ENCODE assay signal across 16 cellular contexts in the genomic region with DNA sequence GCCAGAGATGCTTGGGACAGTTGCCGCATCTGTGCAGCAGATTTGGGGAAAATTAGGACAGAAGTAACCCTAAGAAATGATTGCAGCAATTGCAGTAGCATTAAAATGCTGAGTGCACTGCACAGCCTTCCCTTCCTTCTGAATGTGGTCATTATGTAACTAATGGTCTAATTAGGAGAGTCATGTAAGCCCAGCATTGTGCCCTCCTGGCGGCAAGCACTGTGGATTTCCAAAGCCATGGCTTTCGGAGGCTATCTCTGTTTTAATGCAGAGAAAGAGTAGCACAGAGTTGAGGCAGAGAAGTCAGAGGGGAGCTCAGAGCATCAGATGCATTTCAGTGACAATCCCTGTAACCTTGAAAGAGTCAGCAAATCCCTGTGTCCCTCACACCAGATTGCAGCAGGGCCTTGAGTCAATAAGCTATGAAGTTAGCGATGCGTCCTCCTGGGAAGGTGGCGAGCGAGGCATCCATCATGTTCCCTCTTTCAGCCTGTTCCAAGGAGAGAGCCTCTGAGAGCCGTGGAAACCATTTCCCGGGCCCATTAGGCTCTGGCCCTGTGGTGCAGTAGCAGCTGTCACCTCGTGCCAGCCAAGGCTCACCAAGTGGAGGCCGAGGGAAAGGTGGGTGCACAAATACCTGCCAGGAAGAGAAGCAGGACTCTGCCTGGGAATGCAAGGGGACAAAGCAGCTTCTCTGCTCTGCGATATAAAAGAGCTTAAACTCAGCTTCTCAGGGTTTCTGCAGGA.
DNase-seq lines count a peak whose midpoint lies in the region; FAIRE-seq and TF ChIP-seq lines count a peak whose summit lies in the region.
"Had no signal": no experiment of that assay in that cellular context is flagged by ENCODE, and none has a peak within 500 bp of the region (broad histone marks: within the 10 kb centered on the region; RNA-seq: fewer than 3 reads in every experiment).

No MANE protein-coding gene starts in this region.

- no peak overlapping the region for H2BK15ac ChIP-seq in H1 (ENCODE audit: low read length)

- no peaks in the 10 kb centered on the region for H3F3A ChIP-seq in Loucy (ENCODE audit: low read depth)

- no peak for TF ChIP-seq RAD21 in H1 (IDR thresholded peaks at IDR 0.05 in 1 of 2, conservative IDR thresholded peaks at IDR 0.05 in 1 of 2; ENCODE audit: low read depth in 2 of 2, low read length in 2 of 2)

- no peak for TF ChIP-seq EP300 in H1 (IDR thresholded peaks at IDR 0.05; ENCODE audit: borderline replicate concordance in 1 of 2, low read depth in 2 of 2, low read length in 2 of 2)

- H2BK12ac ChIP-seq in H1 (ENCODE audit: low read depth, low read length): no peak overlapping the region

- no peak overlapping the region for H4K8ac ChIP-seq in H1 (ENCODE audit: extremely low read depth, insufficient read depth, low read length)

- H3K4me3 ChIP-seq in Loucy (ENCODE audit: low read length, poor library complexity, severe bottlenecking) (no peak overlapping the region), H1 (ENCODE audit: extremely low read depth in 1 of 4, insufficient read depth in 2 of 4, low read depth in 3 of 4, low read length in 4 of 4) (no peak overlapping the region), MG63 (no peak overlapping the region)

- no peak overlapping the region for H2BK5ac ChIP-seq in H1 (ENCODE audit: low read depth, low read length)

- H3K79me1 ChIP-seq in H1 (ENCODE audit: low read depth, low read length): no peaks in the 10 kb centered on the region

- no peaks in the 10 kb centered on the region for H3K23me2 ChIP-seq in H1 (ENCODE audit: low read depth, low read length)

- TF ChIP-seq CTCF in Loucy (conservative IDR thresholded peaks at IDR 0.05; ENCODE audit: low read length) (no peak), H1 (IDR thresholded peaks at IDR 0.05; ENCODE audit: control extremely low read depth in 1 of 3, insufficient read depth in 1 of 3, low read depth in 1 of 3, low read length in 3 of 3) (no peak)

- peak in 8 of 14 donors; percentile 8 to 50 (median 20) for DNase-seq in C1 segment of cervical spinal cord (lab: John Stamatoyannopoulos, UW)
- no peak for DNase-seq in H1 (ENCODE audit: low read depth in 1 of 2, low spot score in 2 of 2)
- peak; percentile 10 for DNase-seq in midbrain (lab: John Stamatoyannopoulos, UW)
- no peak for DNase-seq in NCI-H2107 (lab: John Stamatoyannopoulos, UW)
- no peak for DNase-seq in SIG-M5 (lab: John Stamatoyannopoulos, UW)
- DNase-seq in MG63: no peak
- DNase-seq: Caco-2; CD4-positive, CD25-positive, alpha-beta regulatory T cell; DMS153; EL; H7; Kasumi-1; NCI-H2029 treated with DMSO at 0.1 percent for 48 hours; NCI-H226; NCI-H774 had no signal

- no peak overlapping the region for H2BK20ac ChIP-seq in H1 (ENCODE audit: low read length)

- H3K4ac ChIP-seq in H1 (replicated peaks; ENCODE audit: insufficient read length, low read depth, low read length): no peak overlapping the region

- no peaks in the 10 kb centered on the region for H4K20me1 ChIP-seq in Loucy (ENCODE audit: insufficient read depth, low read length, poor library complexity, severe bottlenecking)
- no peaks in the 10 kb centered on the region for H4K20me1 ChIP-seq in H1 (replicated peaks in 1 of 2; ENCODE audit: control insufficient read depth in 1 of 2, insufficient read depth in 2 of 2, low read length in 2 of 2)

- no peak overlapping the region for H4K91ac ChIP-seq in H1 (replicated peaks; ENCODE audit: insufficient read length, low read length)

- peak overlapping the region; percentile 9; the same call in 1 of the 2 replicates for H2AFZ ChIP-seq in Loucy (ENCODE audit: low read length)
- H2AFZ ChIP-seq in H1 (ENCODE audit: low read length): peak overlapping the region; percentile 65; the same call in 1 of the 2 replicates

- no peak overlapping the region for H3K18ac ChIP-seq in H1 (ENCODE audit: extremely low read depth, low read length)

- H3K4me2 ChIP-seq in Loucy (ENCODE audit: low read depth, low read length, poor library complexity, severe bottlenecking) (no peak overlapping the region), H1 (ENCODE audit: insufficient read depth in 1 of 2, low read depth in 2 of 2, low read length in 2 of 2) (no peak overlapping the region)

- 91% methylated on average over 12 of the region's 12 CpGs; no CpG with 5 or more reads in 1 of the 2 experiments for WGBS in H1 (ENCODE audit: extremely low coverage in 1 of 2, insufficient coverage in 1 of 2, insufficient read length in 1 of 2, insufficient replicate concordance in 2 of 2, low coverage in 1 of 2, low lambda C conversion rate in 2 of 2, missing lambda C conversion rate in 1 of 2), 2 experiments

- H3K4me1 ChIP-seq in Loucy (ENCODE audit: insufficient read depth, low read length, poor library complexity, severe bottlenecking) (peaks cover 13% of the 10 kb centered on the region), H1 (replicated peaks in 1 of 4; ENCODE audit: control insufficient read depth in 3 of 4, insufficient read depth in 4 of 4, low read length in 3 of 4) (peaks cover 0 to 3% (median 1%) of the 10 kb centered on the region in 4 experiments; a peak in 1 of 7 replicates)
- H3K4me1 ChIP-seq: Caco-2 had no signal

- no peaks in the 10 kb centered on the region for H3K9me2 ChIP-seq in Loucy (replicated peaks; ENCODE audit: low read depth, low read length)

- H2AK5ac ChIP-seq in H1 (ENCODE audit: low read depth, low read length): no peak overlapping the region

- no peaks in the 10 kb centered on the region for H3K79me2 ChIP-seq in Loucy (ENCODE audit: insufficient read depth, low read length)
- H3K79me2 ChIP-seq in H1 (ENCODE audit: control insufficient read depth in 1 of 2, insufficient read depth in 2 of 2, low read length in 2 of 2): no peaks in the 10 kb centered on the region

- H3K9me3 ChIP-seq in Loucy (ENCODE audit: insufficient read depth, low read depth, low read length): no peaks in the 10 kb centered on the region
- H3K9me3 ChIP-seq in H1 (ENCODE audit: insufficient read depth in 2 of 2, low read depth in 1 of 2, low read length in 1 of 2): no peaks in the 10 kb centered on the region
- H3K9me3 ChIP-seq in MG63: no peaks in the 10 kb centered on the region
- H3K9me3 ChIP-seq: Caco-2 had no signal

- no peak overlapping the region for H3K23ac ChIP-seq in H1 (ENCODE audit: insufficient read length)

- H3K56ac ChIP-seq in H1 (replicated peaks; ENCODE audit: insufficient read length, low read depth, low read length): no peak overlapping the region

- no peak for TF ChIP-seq POLR2A in H1 (IDR thresholded peaks at IDR 0.05; ENCODE audit: control extremely low read depth in 1 of 2, low read depth in 2 of 2, low read length in 2 of 2)

- FAIRE-seq in H1 (lab: Jason Lieb, UNC): no peak

- H3K27me3 ChIP-seq in Loucy (ENCODE audit: insufficient read depth, low read length, poor library complexity, severe bottlenecking) (no peaks in the 10 kb centered on the region), H1 (replicated peaks in 1 of 4; ENCODE audit: control insufficient read depth in 3 of 4, extremely low read depth in 1 of 4, insufficient read depth in 3 of 4, low read length in 3 of 4) (no peaks in the 10 kb centered on the region), MG63 (no peaks in the 10 kb centered on the region)

- H3K27ac ChIP-seq in H1 (ENCODE audit: low read depth, low read length): no peak overlapping the region

- H4K5ac ChIP-seq in H1 (ENCODE audit: insufficient read length, low read depth, low read length): no peak overlapping the region

- no peaks in the 10 kb centered on the region for H3K36me3 ChIP-seq in Loucy (ENCODE audit: insufficient read depth, low read length)
- no peaks in the 10 kb centered on the region for H3K36me3 ChIP-seq in H1 (ENCODE audit: control insufficient read depth in 2 of 4, insufficient read depth in 4 of 4, low read length in 3 of 4)
- no peaks in the 10 kb centered on the region for H3K36me3 ChIP-seq in MG63

- POLR2A ChIA-PET in H1 (lab: Charles Lee; ENCODE audit: partially characterized antibody): no interaction called here

- H3K9ac ChIP-seq in Loucy (ENCODE audit: low read depth, low read length, poor library complexity, severe bottlenecking): no peak overlapping the region
- H3K9ac ChIP-seq in H1 (replicated peaks in 1 of 4; ENCODE audit: extremely low read depth in 1 of 4, low read depth in 3 of 4, low read length in 3 of 4): no peak overlapping the region

- no peak overlapping the region for H3K14ac ChIP-seq in H1 (ENCODE audit: insufficient read length)

- CTCF ChIA-PET in H1 (lab: Charles Lee; ENCODE audit: partially characterized antibody): interaction anchor here (0.7 to 2.0 kb wide), 2 partner anchors 9 to 242 kb away, joined by 3 to 5 read pairs; no protein-coding TSS in a partner anchor

- no peak overlapping the region for H2BK120ac ChIP-seq in H1 (replicated peaks; ENCODE audit: low read depth, low read length)

TF ChIP-seq in H1, 55 proteins besides CTCF, POLR2A, EP300 and RAD21:
- no peak for TF ChIP-seq RBBP5 (IDR thresholded peaks at IDR 0.05; ENCODE audit: borderline replicate concordance, low read depth, low read length)

Comparison
In these comparisons a context has a peak if more than half of its experiments do, and no peak if none do; other contexts are left out.
1. DNase-seq: peak in C1 segment of cervical spinal cord (8 of 14) and midbrain (single experiment); none in H1 (0 of 2), NCI-H2107 (single experiment), SIG-M5 (single experiment) and MG63 (single experiment).